ENCODE assay signal across 1 cellular context in the genomic region with DNA sequence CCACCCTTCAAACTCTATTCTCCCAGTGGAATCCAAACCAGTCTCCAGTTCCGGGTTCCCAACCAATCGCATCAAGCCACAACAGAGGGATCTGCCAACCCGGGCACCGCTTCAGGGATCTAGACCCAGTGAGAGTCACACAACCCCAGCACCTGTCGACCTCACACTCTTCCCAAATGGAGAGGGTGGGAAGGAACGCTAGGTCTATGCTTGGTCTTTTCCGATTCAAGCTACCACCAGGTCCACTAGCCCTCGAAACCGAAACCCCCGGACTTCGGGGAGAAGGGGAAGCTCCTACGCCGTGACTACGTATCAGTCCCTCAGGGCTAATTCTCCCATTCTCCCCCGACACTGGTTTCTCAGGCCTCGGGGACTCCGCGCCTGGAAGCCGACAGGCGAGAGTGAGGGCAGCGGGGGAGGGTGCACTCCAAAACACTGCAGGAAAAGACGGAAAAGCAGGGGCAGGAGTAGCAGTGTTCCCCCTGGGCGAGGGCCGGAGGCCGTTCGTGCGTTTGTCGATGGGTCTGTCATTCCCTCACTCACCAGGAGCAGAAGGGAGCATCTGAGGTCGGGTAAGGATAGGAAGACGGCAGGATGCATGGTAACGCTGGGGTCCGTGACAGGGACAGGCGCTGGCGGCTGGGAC.
TF ChIP-seq lines count a peak whose summit lies in the region.

No MANE protein-coding gene starts in this region.

TF ChIP-seq in HepG2, 621 proteins besides CTCF, POLR2A, EP300 and RAD21 (continued from another document and continues in another):
- TF ChIP-seq GMEB2 (CRISPR knock-in tag; IDR thresholded peaks at IDR 0.05; ENCODE audit: low read depth) (no peak), ZSCAN9 (CRISPR knock-in tag; IDR thresholded peaks at IDR 0.05; ENCODE audit: borderline replicate concordance) (no peak), NFAT5 (CRISPR knock-in tag; IDR thresholded peaks at IDR 0.05) (no peak), ZNF616 (CRISPR knock-in tag; IDR thresholded peaks at IDR 0.05; ENCODE audit: low read depth) (no peak), ZNF367 (CRISPR knock-in tag; IDR thresholded peaks at IDR 0.05; ENCODE audit: borderline replicate concordance) (no peak), MTERF4 (CRISPR knock-in tag; IDR thresholded peaks at IDR 0.05) (no peak), ZNF891 (CRISPR knock-in tag; IDR thresholded peaks at IDR 0.05) (0 out of 2 replicates have a peak, but pooled peaks have one; percentile 38), HNRNPK (IDR thresholded peaks at IDR 0.05; ENCODE audit: low read depth, low read length, poor library complexity, severe bottlenecking) (no peak), TMF1 (CRISPR knock-in tag; IDR thresholded peaks at IDR 0.05; ENCODE audit: low read depth) (no peak), KLF6 (CRISPR knock-in tag; IDR thresholded peaks at IDR 0.05) (no peak), ZNF776 (CRISPR knock-in tag; IDR thresholded peaks at IDR 0.05) (no peak; the same call in 1 of the 2 replicates), SOX6 (IDR thresholded peaks at IDR 0.05) (no peak), SOX6 (CRISPR knock-in tag; IDR thresholded peaks at IDR 0.05) (no peak), TRIM22 (IDR thresholded peaks at IDR 0.05) (no peak), MLLT10 (CRISPR knock-in tag; IDR thresholded peaks at IDR 0.05) (no peak), CHD2 (IDR thresholded peaks at IDR 0.05; ENCODE audit: low read depth, low read length) (no peak), STAT6 (CRISPR knock-in tag; IDR thresholded peaks at IDR 0.05; ENCODE audit: borderline replicate concordance) (no peak), JARID2 (CRISPR knock-in tag; IDR thresholded peaks at IDR 0.05; ENCODE audit: insufficient replicate concordance) (no peak), ZFP36L2 (CRISPR knock-in tag; IDR thresholded peaks at IDR 0.05) (no peak), TOPORS (CRISPR knock-in tag; IDR thresholded peaks at IDR 0.05) (no peak)
- TF ChIP-seq, protein P1, sequence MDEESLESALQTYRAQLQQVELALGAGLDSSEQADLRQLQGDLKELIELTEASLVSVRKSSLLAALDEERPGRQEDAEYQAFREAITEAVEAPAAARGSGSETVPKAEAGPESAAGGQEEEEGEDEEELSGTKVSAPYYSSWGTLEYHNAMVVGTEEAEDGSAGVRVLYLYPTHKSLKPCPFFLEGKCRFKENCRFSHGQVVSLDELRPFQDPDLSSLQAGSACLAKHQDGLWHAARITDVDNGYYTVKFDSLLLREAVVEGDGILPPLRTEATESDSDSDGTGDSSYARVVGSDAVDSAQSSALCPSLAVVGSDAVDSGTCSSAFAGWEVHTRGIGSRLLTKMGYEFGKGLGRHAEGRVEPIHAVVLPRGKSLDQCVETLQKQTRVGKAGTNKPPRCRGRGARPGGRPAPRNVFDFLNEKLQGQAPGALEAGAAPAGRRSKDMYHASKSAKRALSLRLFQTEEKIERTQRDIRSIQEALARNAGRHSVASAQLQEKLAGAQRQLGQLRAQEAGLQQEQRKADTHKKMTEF (CRISPR knock-in tag; IDR thresholded peaks at IDR 0.05): no peak
- TF ChIP-seq, protein P2, sequence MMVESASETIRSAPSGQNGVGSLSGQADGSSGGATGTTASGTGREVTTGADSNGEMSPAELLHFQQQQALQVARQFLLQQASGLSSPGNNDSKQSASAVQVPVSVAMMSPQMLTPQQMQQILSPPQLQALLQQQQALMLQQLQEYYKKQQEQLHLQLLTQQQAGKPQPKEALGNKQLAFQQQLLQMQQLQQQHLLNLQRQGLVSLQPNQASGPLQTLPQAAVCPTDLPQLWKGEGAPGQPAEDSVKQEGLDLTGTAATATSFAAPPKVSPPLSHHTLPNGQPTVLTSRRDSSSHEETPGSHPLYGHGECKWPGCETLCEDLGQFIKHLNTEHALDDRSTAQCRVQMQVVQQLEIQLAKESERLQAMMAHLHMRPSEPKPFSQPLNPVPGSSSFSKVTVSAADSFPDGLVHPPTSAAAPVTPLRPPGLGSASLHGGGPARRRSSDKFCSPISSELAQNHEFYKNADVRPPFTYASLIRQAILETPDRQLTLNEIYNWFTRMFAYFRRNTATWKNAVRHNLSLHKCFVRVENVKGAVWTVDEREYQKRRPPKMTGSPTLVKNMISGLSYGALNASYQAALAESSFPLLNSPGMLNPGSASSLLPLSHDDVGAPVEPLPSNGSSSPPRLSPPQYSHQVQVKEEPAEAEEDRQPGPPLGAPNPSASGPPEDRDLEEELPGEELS (CRISPR knock-in tag; IDR thresholded peaks at IDR 0.05): no peak
- TF ChIP-seq, protein P3, sequence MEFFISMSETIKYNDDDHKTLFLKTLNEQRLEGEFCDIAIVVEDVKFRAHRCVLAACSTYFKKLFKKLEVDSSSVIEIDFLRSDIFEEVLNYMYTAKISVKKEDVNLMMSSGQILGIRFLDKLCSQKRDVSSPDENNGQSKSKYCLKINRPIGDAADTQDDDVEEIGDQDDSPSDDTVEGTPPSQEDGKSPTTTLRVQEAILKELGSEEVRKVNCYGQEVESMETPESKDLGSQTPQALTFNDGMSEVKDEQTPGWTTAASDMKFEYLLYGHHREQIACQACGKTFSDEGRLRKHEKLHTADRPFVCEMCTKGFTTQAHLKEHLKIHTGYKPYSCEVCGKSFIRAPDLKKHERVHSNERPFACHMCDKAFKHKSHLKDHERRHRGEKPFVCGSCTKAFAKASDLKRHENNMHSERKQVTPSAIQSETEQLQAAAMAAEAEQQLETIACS (CRISPR knock-in tag; IDR thresholded peaks at IDR 0.05): no peak
- TF ChIP-seq, protein P4, sequence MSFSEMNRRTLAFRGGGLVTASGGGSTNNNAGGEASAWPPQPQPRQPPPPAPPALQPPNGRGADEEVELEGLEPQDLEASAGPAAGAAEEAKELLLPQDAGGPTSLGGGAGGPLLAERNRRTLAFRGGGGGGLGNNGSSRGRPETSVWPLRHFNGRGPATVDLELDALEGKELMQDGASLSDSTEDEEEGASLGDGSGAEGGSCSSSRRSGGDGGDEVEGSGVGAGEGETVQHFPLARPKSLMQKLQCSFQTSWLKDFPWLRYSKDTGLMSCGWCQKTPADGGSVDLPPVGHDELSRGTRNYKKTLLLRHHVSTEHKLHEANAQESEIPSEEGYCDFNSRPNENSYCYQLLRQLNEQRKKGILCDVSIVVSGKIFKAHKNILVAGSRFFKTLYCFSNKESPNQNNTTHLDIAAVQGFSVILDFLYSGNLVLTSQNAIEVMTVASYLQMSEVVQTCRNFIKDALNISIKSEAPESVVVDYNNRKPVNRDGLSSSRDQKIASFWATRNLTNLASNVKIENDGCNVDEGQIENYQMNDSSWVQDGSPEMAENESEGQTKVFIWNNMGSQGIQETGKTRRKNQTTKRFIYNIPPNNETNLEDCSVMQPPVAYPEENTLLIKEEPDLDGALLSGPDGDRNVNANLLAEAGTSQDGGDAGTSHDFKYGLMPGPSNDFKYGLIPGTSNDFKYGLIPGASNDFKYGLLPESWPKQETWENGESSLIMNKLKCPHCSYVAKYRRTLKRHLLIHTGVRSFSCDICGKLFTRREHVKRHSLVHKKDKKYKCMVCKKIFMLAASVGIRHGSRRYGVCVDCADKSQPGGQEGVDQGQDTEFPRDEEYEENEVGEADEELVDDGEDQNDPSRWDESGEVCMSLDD (CRISPR knock-in tag; IDR thresholded peaks at IDR 0.05; ENCODE audit: borderline replicate concordance): no peak
- TF ChIP-seq, protein P5, sequence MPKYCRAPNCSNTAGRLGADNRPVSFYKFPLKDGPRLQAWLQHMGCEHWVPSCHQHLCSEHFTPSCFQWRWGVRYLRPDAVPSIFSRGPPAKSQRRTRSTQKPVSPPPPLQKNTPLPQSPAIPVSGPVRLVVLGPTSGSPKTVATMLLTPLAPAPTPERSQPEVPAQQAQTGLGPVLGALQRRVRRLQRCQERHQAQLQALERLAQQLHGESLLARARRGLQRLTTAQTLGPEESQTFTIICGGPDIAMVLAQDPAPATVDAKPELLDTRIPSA (CRISPR knock-in tag; IDR thresholded peaks at IDR 0.05; ENCODE audit: borderline replicate concordance): peak; percentile 66; the same call in 1 of the 2 replicates
- TF ChIP-seq, protein P6, sequence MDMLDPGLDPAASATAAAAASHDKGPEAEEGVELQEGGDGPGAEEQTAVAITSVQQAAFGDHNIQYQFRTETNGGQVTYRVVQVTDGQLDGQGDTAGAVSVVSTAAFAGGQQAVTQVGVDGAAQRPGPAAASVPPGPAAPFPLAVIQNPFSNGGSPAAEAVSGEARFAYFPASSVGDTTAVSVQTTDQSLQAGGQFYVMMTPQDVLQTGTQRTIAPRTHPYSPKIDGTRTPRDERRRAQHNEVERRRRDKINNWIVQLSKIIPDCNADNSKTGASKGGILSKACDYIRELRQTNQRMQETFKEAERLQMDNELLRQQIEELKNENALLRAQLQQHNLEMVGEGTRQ (IDR thresholded peaks at IDR 0.05; ENCODE audit: low read depth, low read length): peak; percentile 29; the same call in 1 of the 2 replicates
- TF ChIP-seq, protein P6 (CRISPR knock-in tag; IDR thresholded peaks at IDR 0.05; ENCODE audit: borderline replicate concordance): no peak
